Comparison of ENCODE assay signal across 10 cellular contexts in genomic region chr12:1812650-1813302, GRCh38. TPM values are rescaled to one million over a fixed set of nuclear protein-coding genes. Genes with fewer than 3 reads are reported as not detected.
A peak's percentile ranks its signal among the peaks of the same experiment; 100 is the strongest.
DNase-seq lines count a peak whose midpoint lies in the region; ATAC-seq and TF ChIP-seq lines count a peak whose summit lies in the region.
"Had no signal": no experiment of that assay in that cellular context is flagged by ENCODE, and none has a peak within 500 bp of the region (broad histone marks: within the 10 kb centered on the region; RNA-seq: fewer than 3 reads in every experiment).

No MANE protein-coding gene starts in this region.

- H3K4me3 ChIP-seq in thyroid gland (replicated peaks in 1 of 3): no peak overlapping the region

- peaks cover 14% of the 10 kb centered on the region for H3K27me3 Mint-ChIP-seq in activated CD4-positive, alpha-beta memory T cell treated with anti-CD3 and anti-CD28 coated beads, Interleukin-2, amount 10 ng/mL, durations not matched to agents 7 days and 5 days
- H3K27me3 Mint-ChIP-seq in activated CD4-positive, alpha-beta memory T cell treated with anti-CD3 and anti-CD28 coated beads for 36 hours: peaks cover 2% of the 10 kb centered on the region
- H3K27me3 Mint-ChIP-seq in activated B cell treated with CpG ODN at 0.5 μM for 24 hours (peaks cover 12% of the 10 kb centered on the region), immature natural killer cell (ENCODE audit: low read depth in 3 of 3) (peaks cover 4 to 10% (median 4%) of the 10 kb centered on the region in 3 donors)

- 76 to 84% methylated on average over 17 of the region's 17 CpGs for WGBS in thyroid gland, 2 donors

- ATAC-seq in activated B cell treated with CpG ODN at 0.5 μM for 24 hours (ENCODE audit: low read depth): peak; percentile 58

- H3K36me3 Mint-ChIP-seq in activated CD4-positive, alpha-beta memory T cell treated with anti-CD3 and anti-CD28 coated beads, Interleukin-2, amount 10 ng/mL, durations not matched to agents 7 days and 5 days (ENCODE audit: low read depth): no peaks in the 10 kb centered on the region
- H3K36me3 Mint-ChIP-seq in activated CD4-positive, alpha-beta memory T cell treated with anti-CD3 and anti-CD28 coated beads for 36 hours: no peaks in the 10 kb centered on the region
- H3K36me3 Mint-ChIP-seq in activated B cell treated with CpG ODN at 0.5 μM for 24 hours (ENCODE audit: low read depth) (no peaks in the 10 kb centered on the region), immature natural killer cell (peaks cover 0 to 3% (median 0%) of the 10 kb centered on the region in 3 donors)

- peaks cover 33% of the 10 kb centered on the region for H3K4me1 Mint-ChIP-seq in activated CD4-positive, alpha-beta memory T cell treated with anti-CD3 and anti-CD28 coated beads, Interleukin-2, amount 10 ng/mL, durations not matched to agents 7 days and 5 days
- peaks cover 7% of the 10 kb centered on the region for H3K4me1 Mint-ChIP-seq in activated CD4-positive, alpha-beta memory T cell treated with anti-CD3 and anti-CD28 coated beads for 36 hours (ENCODE audit: low read depth)
- H3K4me1 Mint-ChIP-seq in activated B cell treated with CpG ODN at 0.5 μM for 24 hours (peaks cover 4% of the 10 kb centered on the region), immature natural killer cell (peaks cover 13 to 46% of the 10 kb centered on the region in 2 donors)

- no peak for TF ChIP-seq POLR2A in thyroid gland (IDR thresholded peaks at IDR 0.05)

- peak; percentile 22 for DNase-seq in activated CD4-positive, alpha-beta memory T cell treated with anti-CD3 and anti-CD28 coated beads, Interleukin-2, amount 10 ng/mL, durations not matched to agents 7 days and 5 days
- DNase-seq in activated CD4-positive, alpha-beta memory T cell treated with anti-CD3 and anti-CD28 coated beads for 36 hours: no peak
- no peak for DNase-seq in activated B cell treated with CpG ODN at 0.5 μM for 24 hours
- peak; percentile 19 to 31 (median 23) for DNase-seq in immature natural killer cell
- no peak for DNase-seq in thyroid gland
- no peak for DNase-seq in stimulated activated CD4-positive, alpha-beta T cell treated with anti-CD3 and anti-CD28 coated beads, Interleukin-12 subunit alpha, Interleukin-12 subunit beta, amount 100 ng/mL, for 4 hours
- DNase-seq in central memory CD4-positive, alpha-beta T cell: no peak
- DNase-seq in activated CD4-positive, alpha-beta T cell treated with anti-CD3 and anti-CD28 coated beads, Interleukin-2, amount 50 U/mL, for 4 hours: no peak

- CTCF ChIA-PET in activated CD4-positive, alpha-beta memory T cell treated with anti-CD3 and anti-CD28 coated beads, Interleukin-2, amount 10 ng/mL, durations not matched to agents 7 days and 5 days (lab: Charles Lee): interaction anchor here (1.8 kb wide), 1 partner anchor 127 kb away, joined by 8 read pairs; no protein-coding TSS in a partner anchor
- CTCF ChIA-PET in activated CD4-positive, alpha-beta memory T cell treated with anti-CD3 and anti-CD28 coated beads for 36 hours (lab: Charles Lee): interaction anchor here (0.6 to 2.1 kb wide), 4 partner anchors 127 to 363 kb away, joined by 3 to 10 read pairs (median 5); no protein-coding TSS in a partner anchor
- CTCF ChIA-PET in activated B cell treated with CpG ODN at 0.5 μM for 24 hours (lab: Charles Lee): interaction anchor here (2.0 kb wide), 1 partner anchor 127 kb away, joined by 7 read pairs; no protein-coding TSS in a partner anchor

- peak overlapping the region in 2 of 3 donors; percentile 49 to 50 for H3K27ac ChIP-seq in thyroid gland
- H3K27ac ChIP-seq: KMS-11 had no signal

- H3K9me3 ChIP-seq in thyroid gland: no peaks in the 10 kb centered on the region

- POLR2A ChIA-PET in activated CD4-positive, alpha-beta memory T cell treated with anti-CD3 and anti-CD28 coated beads, Interleukin-2, amount 10 ng/mL, durations not matched to agents 7 days and 5 days (lab: Charles Lee): interaction anchor here (1.1 to 2.1 kb wide), 2 partner anchors 12 to 16 kb away, joined by 3 to 6 read pairs; no protein-coding TSS in a partner anchor
- POLR2A ChIA-PET in activated CD4-positive, alpha-beta memory T cell treated with anti-CD3 and anti-CD28 coated beads for 36 hours (lab: Charles Lee): no interaction called here
- POLR2A ChIA-PET in activated B cell treated with CpG ODN at 0.5 μM for 24 hours (lab: Charles Lee): no interaction called here

- peaks cover 0 to 4% of the 10 kb centered on the region in 2 donors for H3K4me1 ChIP-seq in thyroid gland

- intact Hi-C loops in activated CD4-positive, alpha-beta memory T cell treated with anti-CD3 and anti-CD28 coated beads for 36 hours (cut with micrococcal nuclease): loop anchor here (2.0 kb wide), 1 partner anchor 16 kb away; no protein-coding TSS in a partner anchor
- intact Hi-C loops in activated B cell treated with CpG ODN at 0.5 μM for 24 hours (cut with micrococcal nuclease): no loop called here
- intact Hi-C loops in thyroid gland (cut with DNase I): no loop called here

- TF ChIP-seq CTCF in activated B cell treated with CpG ODN at 0.5 μM for 24 hours (IDR thresholded peaks at IDR 0.05): no peak
- no peak for TF ChIP-seq CTCF in thyroid gland (IDR thresholded peaks at IDR 0.05)

- no peaks in the 10 kb centered on the region for H3K27me3 ChIP-seq in thyroid gland

- no peaks in the 10 kb centered on the region for H3K36me3 ChIP-seq in thyroid gland

- peak overlapping the region; percentile 11 for H3K4me3 Mint-ChIP-seq in activated CD4-positive, alpha-beta memory T cell treated with anti-CD3 and anti-CD28 coated beads, Interleukin-2, amount 10 ng/mL, durations not matched to agents 7 days and 5 days
- no peak overlapping the region for H3K4me3 Mint-ChIP-seq in activated CD4-positive, alpha-beta memory T cell treated with anti-CD3 and anti-CD28 coated beads for 36 hours
- H3K4me3 Mint-ChIP-seq in activated B cell treated with CpG ODN at 0.5 μM for 24 hours (peak overlapping the region; percentile 42), immature natural killer cell (peak overlapping the region; percentile 42 to 68 (median 61))

- no peaks in the 10 kb centered on the region for H3K9me3 Mint-ChIP-seq in activated CD4-positive, alpha-beta memory T cell treated with anti-CD3 and anti-CD28 coated beads, Interleukin-2, amount 10 ng/mL, durations not matched to agents 7 days and 5 days
- H3K9me3 Mint-ChIP-seq in activated CD4-positive, alpha-beta memory T cell treated with anti-CD3 and anti-CD28 coated beads for 36 hours: no peaks in the 10 kb centered on the region
- H3K9me3 Mint-ChIP-seq in activated B cell treated with CpG ODN at 0.5 μM for 24 hours: no peaks in the 10 kb centered on the region
- H3K9me3 Mint-ChIP-seq in immature natural killer cell: no peaks in the 10 kb centered on the region

- H3K27ac Mint-ChIP-seq in activated CD4-positive, alpha-beta memory T cell treated with anti-CD3 and anti-CD28 coated beads, Interleukin-2, amount 10 ng/mL, durations not matched to agents 7 days and 5 days: peak overlapping the region; percentile 74
- no peak overlapping the region for H3K27ac Mint-ChIP-seq in activated CD4-positive, alpha-beta memory T cell treated with anti-CD3 and anti-CD28 coated beads for 36 hours
- peak overlapping the region; percentile 47 for H3K27ac Mint-ChIP-seq in activated B cell treated with CpG ODN at 0.5 μM for 24 hours
- peak overlapping the region; percentile 63 to 89 (median 76) for H3K27ac Mint-ChIP-seq in immature natural killer cell

RNA-seq across cellular contexts. Expression of gene LRTM2, which starts 7.6 kb away (rescaled TPM):
- total RNA-seq in activated CD4-positive, alpha-beta memory T cell treated with anti-CD3 and anti-CD28 coated beads, Interleukin-2, amount 10 ng/mL, durations not matched to agents 7 days and 5 days: not detected
- not detected for total RNA-seq in activated CD4-positive, alpha-beta memory T cell treated with anti-CD3 and anti-CD28 coated beads for 36 hours
- total RNA-seq in activated B cell treated with CpG ODN at 0.5 μM for 24 hours (not detected in 2 replicates), thyroid gland (not detected)
- not detected for polyA plus RNA-seq in immature natural killer cell
- total RNA-seq: activated CD8-positive, alpha-beta memory T cell treated with anti-CD3 and anti-CD28 coated beads for 36 hours had no signal

Comparison
In these comparisons a context has a peak if more than half of its experiments do, and no peak if none do; other contexts are left out.
1. DNase-seq: peak in activated CD4-positive, alpha-beta memory T cell treated with anti-CD3 and anti-CD28 coated beads, Interleukin-2, amount 10 ng/mL, durations not matched to agents 7 days and 5 days (single experiment) and immature natural killer cell (3 of 3); none in activated CD4-positive, alpha-beta memory T cell treated with anti-CD3 and anti-CD28 coated beads for 36 hours (single experiment), activated B cell treated with CpG ODN at 0.5 μM for 24 hours (single experiment), thyroid gland (0 of 2), stimulated activated CD4-positive, alpha-beta T cell treated with anti-CD3 and anti-CD28 coated beads, Interleukin-12 subunit alpha, Interleukin-12 subunit beta, amount 100 ng/mL, for 4 hours (single experiment), central memory CD4-positive, alpha-beta T cell (single experiment) and activated CD4-positive, alpha-beta T cell treated with anti-CD3 and anti-CD28 coated beads, Interleukin-2, amount 50 U/mL, for 4 hours (0 of 2).